ENCODE assay signal across 15 cellular contexts in genomic region chr7:117375380-117375779, GRCh38. TPM values are rescaled to one million over a fixed set of nuclear protein-coding genes. Genes with fewer than 3 reads are reported as not detected.
DNase-seq lines count a peak whose midpoint lies in the region; ATAC-seq and TF ChIP-seq lines count a peak whose summit lies in the region.
"Had no signal": no experiment of that assay in that cellular context is flagged by ENCODE, and none has a peak within 500 bp of the region (broad histone marks: within the 10 kb centered on the region; RNA-seq: fewer than 3 reads in every experiment).

No MANE protein-coding gene starts in this region.

- H2AFZ ChIP-seq in SK-N-SH (ENCODE audit: low read depth) (no peak overlapping the region), fibroblast of lung (ENCODE audit: low read length) (no peak overlapping the region)
- H2AFZ ChIP-seq: parathyroid adenoma had no signal

- H3K9me2 ChIP-seq in SK-N-SH, result no peaks in the 10 kb centered on the region

- no peaks in the 10 kb centered on the region for H4K20me1 ChIP-seq in SK-N-SH (ENCODE audit: insufficient read depth)
- H4K20me1 ChIP-seq in fibroblast of lung (ENCODE audit: control insufficient read depth, extremely low read depth, insufficient read depth, low read length), result no peaks in the 10 kb centered on the region

- H3K4me1 ChIP-seq in cardiac muscle cell (ENCODE audit: low read depth) (no peaks in the 10 kb centered on the region), SK-N-SH (ENCODE audit: control insufficient read depth in 1 of 2, insufficient read depth in 2 of 2, low read depth in 1 of 2, low read length in 1 of 2) (no peaks in the 10 kb centered on the region), fibroblast of lung (ENCODE audit: control insufficient read depth, extremely low read depth, insufficient read depth, low read length) (no peaks in the 10 kb centered on the region)
- H3K4me1 ChIP-seq: parathyroid adenoma had no signal

- no peaks in the 10 kb centered on the region for H3F3A ChIP-seq in SK-N-SH (replicated peaks; ENCODE audit: insufficient read depth)

- H3K79me2 ChIP-seq in SK-N-SH (ENCODE audit: insufficient read depth), result no peaks in the 10 kb centered on the region
- no peaks in the 10 kb centered on the region for H3K79me2 ChIP-seq in fibroblast of lung (ENCODE audit: control insufficient read depth, insufficient read depth, low read length)
- H3K79me2 ChIP-seq: parathyroid adenoma had no signal

- no peak for ATAC-seq in HG03439 (IDR thresholded peaks at IDR 0.05; ENCODE audit: unreplicated experiment)

- POLR2A ChIA-PET in SK-N-SH (lab: Yijun Ruan, JAX), result no interaction called here

- H3K36me3 ChIP-seq in cardiac muscle cell (no peaks in the 10 kb centered on the region), SK-N-SH (replicated peaks in 1 of 2; ENCODE audit: control insufficient read depth in 1 of 2, insufficient read depth in 2 of 2, low read length in 1 of 2) (no peaks in the 10 kb centered on the region), fibroblast of lung (ENCODE audit: control insufficient read depth, insufficient read depth, low read length) (no peaks in the 10 kb centered on the region)

- no peak for TF ChIP-seq EP300 in SK-N-SH (IDR thresholded peaks at IDR 0.05; ENCODE audit: borderline replicate concordance in 1 of 2, low read depth in 1 of 2, low read length in 1 of 2)

- no peak overlapping the region for H3K4me3 ChIP-seq in cardiac muscle cell
- no peak overlapping the region for H3K4me3 ChIP-seq in SK-N-SH (ENCODE audit: low read depth in 2 of 2, low read length in 1 of 2)
- H3K4me3 ChIP-seq in fibroblast of lung (replicated peaks in 1 of 4; ENCODE audit: control extremely low read depth in 1 of 4, insufficient read depth in 1 of 4, low read depth in 3 of 4, low read length in 4 of 4), result no peak overlapping the region
- H3K4me3 ChIP-seq: coronary artery had no signal

- peak; percentile 30 for TF ChIP-seq CTCF in cardiac muscle cell (IDR thresholded peaks at IDR 0.05; ENCODE audit: low read depth, low read length)
- TF ChIP-seq CTCF in SK-N-SH (IDR thresholded peaks at IDR 0.05), result peak; percentile 41
- TF ChIP-seq CTCF in fibroblast of lung (conservative IDR thresholded peaks at IDR 0.05 in 1 of 2, IDR thresholded peaks at IDR 0.05 in 1 of 2; ENCODE audit: low read depth in 1 of 2, low read length in 2 of 2), result peak; percentile 44 to 51

- intact Hi-C loops in cardiac septum (cut with DNase I), result no loop called here

- no peak overlapping the region for H3K4me2 ChIP-seq in SK-N-SH
- H3K4me2 ChIP-seq in fibroblast of lung (ENCODE audit: extremely low read depth, insufficient read depth, low read length), result no peak overlapping the region

- CTCF ChIA-PET in SK-N-SH (lab: Yijun Ruan, JAX), result interaction anchor here (0.9 to 2.2 kb wide), 3 partner anchors 35 to 161 kb away, joined by 3 to 7 read pairs (median 5); no protein-coding TSS in a partner anchor

- no peak for TF ChIP-seq RAD21 in SK-N-SH (IDR thresholded peaks at IDR 0.05; ENCODE audit: low read length)

- WGBS in SK-N-SH (ENCODE audit: low lambda C conversion rate), result 4% methylated on average over 2 of the region's 2 CpGs

- H3K9me3 ChIP-seq in cardiac muscle cell (ENCODE audit: low read depth) (no peaks in the 10 kb centered on the region), SK-N-SH (no peaks in the 10 kb centered on the region), fibroblast of lung (ENCODE audit: control insufficient read depth, insufficient read depth, low read depth, low read length) (no peaks in the 10 kb centered on the region)

- H3K9ac ChIP-seq in SK-N-SH (no peak overlapping the region), fibroblast of lung (ENCODE audit: insufficient read depth, low read length) (no peak overlapping the region)
- H3K9ac ChIP-seq: parathyroid adenoma had no signal

- peak in 1 of 2 donors; percentile 7 for DNase-seq in cardiac muscle cell (ENCODE audit: low read depth in 1 of 2, low spot score in 1 of 2)
- DNase-seq in cardiac septum (ENCODE audit: low spot score), result no peak
- DNase-seq in SK-N-SH, result no peak
- peak in 1 of 2 donors; percentile 23 for DNase-seq in fibroblast of lung (ENCODE audit: low read depth in 2 of 2)
- no peak for DNase-seq in NCI-H1092 (lab: John Stamatoyannopoulos, UW)
- DNase-seq in GM19238 (ENCODE audit: insufficient read length, low spot score), result no peak
- no peak for DNase-seq in epidermal melanocyte (ENCODE audit: insufficient read length, low spot score)
- DNase-seq: activated naive CD4-positive, alpha-beta T cell treated with anti-CD3 and anti-CD28 coated beads for 36 hours; DMS 273 treated with DMSO at 0.1 percent for 48 hours; NCI-H187; NCI-H524 treated with DMSO at 0.1 percent for 48 hours; SHP77 treated with DMSO at 0.1 percent for 48 hours had no signal

- no peaks in the 10 kb centered on the region for H3K27me3 ChIP-seq in cardiac muscle cell
- H3K27me3 ChIP-seq in SK-N-SH (ENCODE audit: insufficient read depth), result peaks cover 5% of the 10 kb centered on the region; the same call in 1 of the 2 replicates
- no peaks in the 10 kb centered on the region for H3K27me3 ChIP-seq in fibroblast of lung (ENCODE audit: control insufficient read depth, insufficient read depth, low read length)

- H3K27ac ChIP-seq in cardiac muscle cell (no peak overlapping the region), SK-N-SH (ENCODE audit: low read depth in 2 of 2, low read length in 1 of 2) (no peak overlapping the region), fibroblast of lung (ENCODE audit: insufficient read depth, low read length) (no peak overlapping the region)
- H3K27ac ChIP-seq: coronary artery, parathyroid adenoma had no signal

TF ChIP-seq in SK-N-SH, 30 proteins besides CTCF, POLR2A, EP300 and RAD21:
- TF ChIP-seq SMC3 (IDR thresholded peaks at IDR 0.05; ENCODE audit: low read depth, low read length), result no peak
- no peak for TF ChIP-seq MXI1 (IDR thresholded peaks at IDR 0.05; ENCODE audit: low read depth, low read length)

RNA-seq across cellular contexts. Expression of gene ASZ1, which starts 51.9 kb away (rescaled TPM):
- total RNA-seq in cardiac muscle cell (0.18 TPM in 1 of 2 replicates, not detected in the other), cardiac septum (not detected), fibroblast of lung (not detected in 2 replicates)
- polyA plus RNA-seq in cardiac muscle cell (0.70 TPM in 1 of 2 replicates, not detected in the other), SK-N-SH (2012; rRNA removed) (not detected in 2 replicates), fibroblast of lung (0.03 TPM in 1 of 2 replicates, not detected in the other)
- not detected in 2 replicates for polyA plus RNA-seq in SK-N-SH (2012; cell fraction: cytosol; rRNA removed)
- polyA plus RNA-seq in SK-N-SH (2012; cell fraction: nucleus; rRNA removed), result not detected in 2 replicates
- 0.10 TPM in 1 of 2 replicates, not detected in the other for polyA plus RNA-seq in fibroblast of lung (2012)
- polyA minus RNA-seq in fibroblast of lung (ENCODE audit: low replicate concordance), result not detected in 2 replicates
- total RNA-seq: activated naive CD4-positive, alpha-beta T cell treated with anti-CD3 and anti-CD28 coated beads for 36 hours had no signal

RNA-seq across cellular contexts. Expression of gene WNT2, which starts 52.5 kb away (rescaled TPM):
- total RNA-seq in cardiac muscle cell (260 and 313 TPM in 2 replicates), cardiac septum (0.70 TPM), fibroblast of lung (1.7 and 3.9 TPM in 2 replicates)
- polyA plus RNA-seq in cardiac muscle cell (348 and 378 TPM in 2 replicates), SK-N-SH (2012; rRNA removed) (0.05 TPM in 1 of 2 replicates, not detected in the other), fibroblast of lung (4.8 and 14.5 TPM in 2 replicates)
- polyA plus RNA-seq in SK-N-SH (2012; cell fraction: cytosol; rRNA removed), result 0.01 and 0.03 TPM in 2 replicates
- not detected in 2 replicates for polyA plus RNA-seq in SK-N-SH (2012; cell fraction: nucleus; rRNA removed)
- 4.5 and 14.1 TPM in 2 replicates for polyA plus RNA-seq in fibroblast of lung (2012)
- 3.8 and 36.1 TPM in 2 replicates for polyA minus RNA-seq in fibroblast of lung (ENCODE audit: low replicate concordance)
- total RNA-seq: activated naive CD4-positive, alpha-beta T cell treated with anti-CD3 and anti-CD28 coated beads for 36 hours had no signal

Comparison
In these comparisons a context has a peak if more than half of its experiments do, and no peak if none do; other contexts are left out.
1. RNA of gene WNT2, which starts 52.5 kb away (total RNA-seq): 260 to 313 TPM in cardiac muscle cell; 1.7 to 3.9 TPM in fibroblast of lung and 0.70 TPM in cardiac septum (single experiment); every median in the first group is over 10 times any median in the second.
2. Peak in every context shown above with its lines, with median percentiles within 50 percentile points of each other: CTCF ChIP-seq.